In genomic region chr7:26857534-26858228, GRCh38 we compare ENCODE assay signal across 8 cellular contexts. TPM values are rescaled to one million over a fixed set of nuclear protein-coding genes. Genes with fewer than 3 reads are reported as not detected.
A peak's percentile ranks its signal among the peaks of the same experiment; 100 is the strongest.
DNase-seq lines count a peak whose midpoint lies in the region; ATAC-seq and TF ChIP-seq lines count a peak whose summit lies in the region.

No MANE protein-coding gene starts in this region.

- no peak for TF ChIP-seq POLR2A in thyroid gland (IDR thresholded peaks at IDR 0.05)

- H3K27me3 ChIP-seq in MG63 (no peaks in the 10 kb centered on the region), thyroid gland (peaks cover 4% of the 10 kb centered on the region), Caco-2 (replicated peaks; ENCODE audit: control insufficient read depth, insufficient read depth, low read length) (no peaks in the 10 kb centered on the region)
- peaks cover 0 to 28% of the 10 kb centered on the region in 2 donors for H3K27me3 ChIP-seq in naive thymus-derived CD4-positive, alpha-beta T cell (ENCODE audit: control insufficient read depth in 2 of 2, insufficient read depth in 2 of 2, low read length in 2 of 2)

- no peaks in the 10 kb centered on the region for H3K4me1 ChIP-seq in naive thymus-derived CD4-positive, alpha-beta T cell (ENCODE audit: control insufficient read depth in 2 of 2, insufficient read depth in 2 of 2, low read length in 2 of 2)
- H3K4me1 ChIP-seq in thyroid gland: no peaks in the 10 kb centered on the region
- no peaks in the 10 kb centered on the region for H3K4me1 ChIP-seq in Caco-2

- CTCF ChIA-PET in naive thymus-derived CD4-positive, alpha-beta T cell (lab: Charles Lee): interaction anchor here (0.9 kb wide), 1 partner anchor 233 kb away, joined by 3 read pairs; no protein-coding TSS in a partner anchor
- CTCF ChIA-PET in Caco-2 (lab: Charles Lee): interaction anchor here (1.4 to 2.3 kb wide), 2 partner anchors 274 to 303 kb away, joined by 3 to 7 read pairs; no protein-coding TSS in a partner anchor

- POLR2A ChIA-PET in naive thymus-derived CD4-positive, alpha-beta T cell (lab: Charles Lee): no interaction called here
- POLR2A ChIA-PET in Caco-2 (lab: Charles Lee): no interaction called here

- H3K27me3 Mint-ChIP-seq in dendritic cell treated with granulocyte-macrophage colony-stimulating factor and Interleukin-4, amounts not matched to agents 40 ng/mL and 50 ng/mL, for 4 days: peaks cover 10% of the 10 kb centered on the region
- H3K27me3 Mint-ChIP-seq in naive thymus-derived CD4-positive, alpha-beta T cell: peaks cover 50 to 77% (median 65%) of the 10 kb centered on the region in 5 donors
- H3K27me3 Mint-ChIP-seq in Caco-2 (ENCODE audit: insufficient read depth, unreplicated experiment): no peaks in the 10 kb centered on the region

- peaks cover 31% of the 10 kb centered on the region for H3K4me1 Mint-ChIP-seq in dendritic cell treated with granulocyte-macrophage colony-stimulating factor and Interleukin-4, amounts not matched to agents 40 ng/mL and 50 ng/mL, for 4 days (ENCODE audit: low read depth)
- peaks cover 0 to 13% (median 3%) of the 10 kb centered on the region in 7 donors for H3K4me1 Mint-ChIP-seq in naive thymus-derived CD4-positive, alpha-beta T cell
- H3K4me1 Mint-ChIP-seq in Caco-2 (ENCODE audit: low read depth, unreplicated experiment): no peaks in the 10 kb centered on the region

- peak overlapping the region; percentile 75 for H3K4me3 Mint-ChIP-seq in dendritic cell treated with granulocyte-macrophage colony-stimulating factor and Interleukin-4, amounts not matched to agents 40 ng/mL and 50 ng/mL, for 4 days
- H3K4me3 Mint-ChIP-seq in naive thymus-derived CD4-positive, alpha-beta T cell: peak overlapping the region in 5 of 10 donors; percentile 23 to 70 (median 30)
- H3K4me3 Mint-ChIP-seq in Caco-2 (ENCODE audit: unreplicated experiment): no peak overlapping the region

- 21 to 22% methylated on average over 29 of the region's 29 CpGs for WGBS in thyroid gland, 2 donors

- TF ChIP-seq CTCF in GM20000 (IDR thresholded peaks at IDR 0.05; ENCODE audit: extremely low read depth, missing control alignments) (no peak), thyroid gland (IDR thresholded peaks at IDR 0.05) (no peak), Caco-2 (IDR thresholded peaks at IDR 0.05; ENCODE audit: insufficient read depth in 1 of 2, low read depth in 1 of 2, low read length in 1 of 2, severe bottlenecking in 1 of 2, unreplicated experiment in 1 of 2) (no peak)

- peak; percentile 55 for ATAC-seq in naive thymus-derived CD4-positive, alpha-beta T cell

- H3K9me3 Mint-ChIP-seq in dendritic cell treated with granulocyte-macrophage colony-stimulating factor and Interleukin-4, amounts not matched to agents 40 ng/mL and 50 ng/mL, for 4 days: no peaks in the 10 kb centered on the region
- H3K9me3 Mint-ChIP-seq in naive thymus-derived CD4-positive, alpha-beta T cell: peaks cover 0 to 15% (median 0%) of the 10 kb centered on the region in 11 donors
- no peaks in the 10 kb centered on the region for H3K9me3 Mint-ChIP-seq in Caco-2 (ENCODE audit: unreplicated experiment)

- H3K4me3 ChIP-seq in MG63 (peak overlapping the region; percentile 36), thyroid gland (replicated peaks in 1 of 3) (no peak overlapping the region), Caco-2 (ENCODE audit: low read depth, low read length) (no peak overlapping the region)
- no peak overlapping the region for H3K4me3 ChIP-seq in naive thymus-derived CD4-positive, alpha-beta T cell (ENCODE audit: low read length)

- no peaks in the 10 kb centered on the region for H3K9me3 ChIP-seq in MG63
- no peaks in the 10 kb centered on the region for H3K9me3 ChIP-seq in naive thymus-derived CD4-positive, alpha-beta T cell (ENCODE audit: control insufficient read depth in 2 of 3, low read length in 3 of 3)
- H3K9me3 ChIP-seq in thyroid gland: no peaks in the 10 kb centered on the region
- no peaks in the 10 kb centered on the region for H3K9me3 ChIP-seq in Caco-2

- H3K36me3 ChIP-seq in MG63: no peaks in the 10 kb centered on the region
- H3K36me3 ChIP-seq in naive thymus-derived CD4-positive, alpha-beta T cell (ENCODE audit: control insufficient read depth in 2 of 3, insufficient read depth in 3 of 3, low read length in 3 of 3): no peaks in the 10 kb centered on the region
- no peaks in the 10 kb centered on the region for H3K36me3 ChIP-seq in thyroid gland
- no peaks in the 10 kb centered on the region for H3K36me3 ChIP-seq in Caco-2 (ENCODE audit: control insufficient read depth, insufficient read depth, low read length)

- H3K36me3 Mint-ChIP-seq in dendritic cell treated with granulocyte-macrophage colony-stimulating factor and Interleukin-4, amounts not matched to agents 40 ng/mL and 50 ng/mL, for 4 days (ENCODE audit: low read depth): peaks cover 10% of the 10 kb centered on the region
- H3K36me3 Mint-ChIP-seq in naive thymus-derived CD4-positive, alpha-beta T cell: no peaks in the 10 kb centered on the region
- H3K36me3 Mint-ChIP-seq in Caco-2 (ENCODE audit: insufficient read depth, unreplicated experiment): no peaks in the 10 kb centered on the region

- intact Hi-C loops in dendritic cell treated with granulocyte-macrophage colony-stimulating factor and Interleukin-4, amounts not matched to agents 40 ng/mL and 50 ng/mL, for 4 days (cut with micrococcal nuclease): loop anchor here (10.0 kb wide), 1 partner anchor 963 kb away; no protein-coding TSS in a partner anchor
- intact Hi-C loops in naive thymus-derived CD4-positive, alpha-beta T cell (cut with micrococcal nuclease): loop anchor here in 1 of 2 donors (10.0 kb wide), 1 partner anchor 483 kb away; no protein-coding TSS in a partner anchor
- intact Hi-C loops in thyroid gland (cut with DNase I): no loop called here
- intact Hi-C loops in Caco-2 (cut with micrococcal nuclease; ENCODE audit: unreplicated experiment): no loop called here

- no peak overlapping the region for H3K27ac ChIP-seq in naive thymus-derived CD4-positive, alpha-beta T cell (ENCODE audit: low read depth, low read length)
- H3K27ac ChIP-seq in thyroid gland: no peak overlapping the region

- no TSS peak for BruUV-seq in Caco-2 (replicated peaks; lab: Mats Ljungman, UMichigan)

- DNase-seq in GM20000 (ENCODE audit: low spot score) (peak; percentile 8), MG63 (peak; percentile 50), thyroid gland (no peak), NCI-H446 treated with DMSO at 0.1 percent for 48 hours (lab: John Stamatoyannopoulos, UW) (no peak), Caco-2 (no peak), NCI-H1436 (lab: John Stamatoyannopoulos, UW) (no peak)
- DNase-seq in naive thymus-derived CD4-positive, alpha-beta T cell: peak in 2 of 9 donors; percentile 4

- H3K27ac Mint-ChIP-seq in dendritic cell treated with granulocyte-macrophage colony-stimulating factor and Interleukin-4, amounts not matched to agents 40 ng/mL and 50 ng/mL, for 4 days: peak overlapping the region; percentile 83
- H3K27ac Mint-ChIP-seq in naive thymus-derived CD4-positive, alpha-beta T cell: peak overlapping the region in 1 of 9 donors; percentile 18
- H3K27ac Mint-ChIP-seq in Caco-2 (ENCODE audit: unreplicated experiment): no peak overlapping the region

RNA-seq across cellular contexts. Expression of gene SKAP2, which starts 6.7 kb away (rescaled TPM):
- total RNA-seq in MG63 (2014; rRNA removed; shearing (Covaris generic); ENCODE audit: low replicate concordance): 10.6 and 12.2 TPM in 2 replicates
- total RNA-seq in naive thymus-derived CD4-positive, alpha-beta T cell: 10 to 100 TPM in 1 of 5 experiments, 1 to 10 TPM in 4; 2.7 to 31.4 (median 5.1) TPM
- 1 to 10 TPM; 2.9 to 3.1 TPM for polyA plus RNA-seq in naive thymus-derived CD4-positive, alpha-beta T cell
- total RNA-seq in thyroid gland (10 to 100 TPM in 3 of 4 donors, 1 to 10 TPM in 1; 8.2 to 26.1 (median 11.8) TPM), Caco-2 (2022) (36.2 and 38.2 TPM in 2 replicates)

Comparison
In these comparisons a context has a peak if more than half of its experiments do, and no peak if none do; other contexts are left out.
1. DNase-seq: peak in GM20000 (single experiment) and MG63 (single experiment); none in thyroid gland (0 of 2), NCI-H446 treated with DMSO at 0.1 percent for 48 hours (single experiment), Caco-2 (0 of 2) and NCI-H1436 (single experiment).